In the genomic region with DNA sequence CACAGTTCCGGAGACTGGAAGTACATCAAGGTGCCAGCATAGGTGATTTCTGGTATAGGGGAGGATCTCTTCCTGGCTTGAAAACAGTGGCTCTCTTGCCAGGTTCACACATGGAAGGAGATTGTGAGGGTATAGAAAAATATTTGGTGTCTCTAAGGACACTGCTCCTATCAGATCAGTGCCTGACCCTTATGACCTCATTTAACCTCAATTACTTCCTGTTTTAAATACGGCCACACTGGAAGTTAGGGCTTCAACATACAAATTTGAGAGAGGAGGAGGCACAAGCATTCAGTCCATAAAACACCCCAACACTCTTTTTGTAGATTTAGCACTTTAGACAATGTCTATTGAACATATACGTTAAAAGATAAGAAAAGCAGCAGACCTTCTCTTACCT, we compare ENCODE assay signal across 2 cellular contexts.
TF ChIP-seq lines count a peak whose summit lies in the region.

No MANE protein-coding gene starts in this region.

TF ChIP-seq in IMR-90, 13 proteins besides CTCF, POLR2A, EP300 and RAD21 (continued from another document):
- no peak for TF ChIP-seq MXI1 (IDR thresholded peaks at IDR 0.05; ENCODE audit: borderline replicate concordance, low read depth, low read length)

TF ChIP-seq in GM23338, 12 proteins besides CTCF, POLR2A, EP300 and RAD21 (continued from another document):
- TF ChIP-seq, protein P1, sequence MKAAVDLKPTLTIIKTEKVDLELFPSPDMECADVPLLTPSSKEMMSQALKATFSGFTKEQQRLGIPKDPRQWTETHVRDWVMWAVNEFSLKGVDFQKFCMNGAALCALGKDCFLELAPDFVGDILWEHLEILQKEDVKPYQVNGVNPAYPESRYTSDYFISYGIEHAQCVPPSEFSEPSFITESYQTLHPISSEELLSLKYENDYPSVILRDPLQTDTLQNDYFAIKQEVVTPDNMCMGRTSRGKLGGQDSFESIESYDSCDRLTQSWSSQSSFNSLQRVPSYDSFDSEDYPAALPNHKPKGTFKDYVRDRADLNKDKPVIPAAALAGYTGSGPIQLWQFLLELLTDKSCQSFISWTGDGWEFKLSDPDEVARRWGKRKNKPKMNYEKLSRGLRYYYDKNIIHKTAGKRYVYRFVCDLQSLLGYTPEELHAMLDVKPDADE (IDR thresholded peaks at IDR 0.05): no peak
- TF ChIP-seq EZH2phosphoT487 (IDR thresholded peaks at IDR 0.05; ENCODE audit: unreplicated experiment): no peak
- no peak for TF ChIP-seq ZNF114 (CRISPR knock-in tag; IDR thresholded peaks at IDR 0.05)
- TF ChIP-seq, protein P2, sequence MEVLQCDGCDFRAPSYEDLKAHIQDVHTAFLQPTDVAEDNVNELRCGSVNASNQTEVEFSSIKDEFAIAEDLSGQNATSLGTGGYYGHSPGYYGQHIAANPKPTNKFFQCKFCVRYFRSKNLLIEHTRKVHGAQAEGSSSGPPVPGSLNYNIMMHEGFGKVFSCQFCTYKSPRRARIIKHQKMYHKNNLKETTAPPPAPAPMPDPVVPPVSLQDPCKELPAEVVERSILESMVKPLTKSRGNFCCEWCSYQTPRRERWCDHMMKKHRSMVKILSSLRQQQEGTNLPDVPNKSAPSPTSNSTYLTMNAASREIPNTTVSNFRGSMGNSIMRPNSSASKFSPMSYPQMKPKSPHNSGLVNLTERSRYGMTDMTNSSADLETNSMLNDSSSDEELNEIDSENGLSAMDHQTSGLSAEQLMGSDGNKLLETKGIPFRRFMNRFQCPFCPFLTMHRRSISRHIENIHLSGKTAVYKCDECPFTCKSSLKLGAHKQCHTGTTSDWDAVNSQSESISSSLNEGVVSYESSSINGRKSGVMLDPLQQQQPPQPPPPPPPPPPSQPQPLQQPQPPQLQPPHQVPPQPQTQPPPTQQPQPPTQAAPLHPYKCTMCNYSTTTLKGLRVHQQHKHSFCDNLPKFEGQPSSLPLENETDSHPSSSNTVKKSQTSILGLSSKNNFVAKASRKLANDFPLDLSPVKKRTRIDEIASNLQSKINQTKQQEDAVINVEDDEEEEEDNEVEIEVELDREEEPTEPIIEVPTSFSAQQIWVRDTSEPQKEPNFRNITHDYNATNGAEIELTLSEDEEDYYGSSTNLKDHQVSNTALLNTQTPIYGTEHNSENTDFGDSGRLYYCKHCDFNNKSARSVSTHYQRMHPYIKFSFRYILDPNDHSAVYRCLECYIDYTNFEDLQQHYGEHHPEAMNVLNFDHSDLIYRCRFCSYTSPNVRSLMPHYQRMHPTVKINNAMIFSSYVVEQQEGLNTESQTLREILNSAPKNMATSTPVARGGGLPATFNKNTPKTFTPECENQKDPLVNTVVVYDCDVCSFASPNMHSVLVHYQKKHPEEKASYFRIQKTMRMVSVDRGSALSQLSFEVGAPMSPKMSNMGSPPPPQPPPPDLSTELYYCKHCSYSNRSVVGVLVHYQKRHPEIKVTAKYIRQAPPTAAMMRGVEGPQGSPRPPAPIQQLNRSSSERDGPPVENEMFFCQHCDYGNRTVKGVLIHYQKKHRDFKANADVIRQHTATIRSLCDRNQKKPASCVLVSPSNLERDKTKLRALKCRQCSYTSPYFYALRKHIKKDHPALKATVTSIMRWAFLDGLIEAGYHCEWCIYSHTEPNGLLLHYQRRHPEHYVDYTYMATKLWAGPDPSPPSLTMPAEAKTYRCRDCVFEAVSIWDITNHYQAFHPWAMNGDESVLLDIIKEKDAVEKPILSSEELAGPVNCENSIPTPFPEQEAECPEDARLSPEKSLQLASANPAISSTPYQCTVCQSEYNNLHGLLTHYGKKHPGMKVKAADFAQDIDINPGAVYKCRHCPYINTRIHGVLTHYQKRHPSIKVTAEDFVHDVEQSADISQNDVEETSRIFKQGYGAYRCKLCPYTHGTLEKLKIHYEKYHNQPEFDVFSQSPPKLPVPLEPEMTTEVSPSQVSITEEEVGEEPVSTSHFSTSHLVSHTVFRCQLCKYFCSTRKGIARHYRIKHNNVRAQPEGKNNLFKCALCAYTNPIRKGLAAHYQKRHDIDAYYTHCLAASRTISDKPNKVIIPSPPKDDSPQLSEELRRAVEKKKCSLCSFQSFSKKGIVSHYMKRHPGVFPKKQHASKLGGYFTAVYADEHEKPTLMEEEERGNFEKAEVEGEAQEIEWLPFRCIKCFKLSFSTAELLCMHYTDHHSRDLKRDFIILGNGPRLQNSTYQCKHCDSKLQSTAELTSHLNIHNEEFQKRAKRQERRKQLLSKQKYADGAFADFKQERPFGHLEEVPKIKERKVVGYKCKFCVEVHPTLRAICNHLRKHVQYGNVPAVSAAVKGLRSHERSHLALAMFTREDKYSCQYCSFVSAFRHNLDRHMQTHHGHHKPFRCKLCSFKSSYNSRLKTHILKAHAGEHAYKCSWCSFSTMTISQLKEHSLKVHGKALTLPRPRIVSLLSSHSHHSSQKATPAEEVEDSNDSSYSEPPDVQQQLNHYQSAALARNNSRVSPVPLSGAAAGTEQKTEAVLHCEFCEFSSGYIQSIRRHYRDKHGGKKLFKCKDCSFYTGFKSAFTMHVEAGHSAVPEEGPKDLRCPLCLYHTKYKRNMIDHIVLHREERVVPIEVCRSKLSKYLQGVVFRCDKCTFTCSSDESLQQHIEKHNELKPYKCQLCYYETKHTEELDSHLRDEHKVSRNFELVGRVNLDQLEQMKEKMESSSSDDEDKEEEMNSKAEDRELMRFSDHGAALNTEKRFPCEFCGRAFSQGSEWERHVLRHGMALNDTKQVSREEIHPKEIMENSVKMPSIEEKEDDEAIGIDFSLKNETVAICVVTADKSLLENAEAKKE (CRISPR knock-in tag; IDR thresholded peaks at IDR 0.05): no peak
- TF ChIP-seq STAT1 (IDR thresholded peaks at IDR 0.05; ENCODE audit: unreplicated experiment): no peak
- TF ChIP-seq ZNF331 (CRISPR knock-in tag; IDR thresholded peaks at IDR 0.05; ENCODE audit: low read depth): no peak
- TF ChIP-seq, protein P3, sequence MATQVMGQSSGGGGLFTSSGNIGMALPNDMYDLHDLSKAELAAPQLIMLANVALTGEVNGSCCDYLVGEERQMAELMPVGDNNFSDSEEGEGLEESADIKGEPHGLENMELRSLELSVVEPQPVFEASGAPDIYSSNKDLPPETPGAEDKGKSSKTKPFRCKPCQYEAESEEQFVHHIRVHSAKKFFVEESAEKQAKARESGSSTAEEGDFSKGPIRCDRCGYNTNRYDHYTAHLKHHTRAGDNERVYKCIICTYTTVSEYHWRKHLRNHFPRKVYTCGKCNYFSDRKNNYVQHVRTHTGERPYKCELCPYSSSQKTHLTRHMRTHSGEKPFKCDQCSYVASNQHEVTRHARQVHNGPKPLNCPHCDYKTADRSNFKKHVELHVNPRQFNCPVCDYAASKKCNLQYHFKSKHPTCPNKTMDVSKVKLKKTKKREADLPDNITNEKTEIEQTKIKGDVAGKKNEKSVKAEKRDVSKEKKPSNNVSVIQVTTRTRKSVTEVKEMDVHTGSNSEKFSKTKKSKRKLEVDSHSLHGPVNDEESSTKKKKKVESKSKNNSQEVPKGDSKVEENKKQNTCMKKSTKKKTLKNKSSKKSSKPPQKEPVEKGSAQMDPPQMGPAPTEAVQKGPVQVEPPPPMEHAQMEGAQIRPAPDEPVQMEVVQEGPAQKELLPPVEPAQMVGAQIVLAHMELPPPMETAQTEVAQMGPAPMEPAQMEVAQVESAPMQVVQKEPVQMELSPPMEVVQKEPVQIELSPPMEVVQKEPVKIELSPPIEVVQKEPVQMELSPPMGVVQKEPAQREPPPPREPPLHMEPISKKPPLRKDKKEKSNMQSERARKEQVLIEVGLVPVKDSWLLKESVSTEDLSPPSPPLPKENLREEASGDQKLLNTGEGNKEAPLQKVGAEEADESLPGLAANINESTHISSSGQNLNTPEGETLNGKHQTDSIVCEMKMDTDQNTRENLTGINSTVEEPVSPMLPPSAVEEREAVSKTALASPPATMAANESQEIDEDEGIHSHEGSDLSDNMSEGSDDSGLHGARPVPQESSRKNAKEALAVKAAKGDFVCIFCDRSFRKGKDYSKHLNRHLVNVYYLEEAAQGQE (IDR thresholded peaks at IDR 0.05; ENCODE audit: unreplicated experiment): no peak
- no peak for TF ChIP-seq POLR2AphosphoS5 (IDR thresholded peaks at IDR 0.05; ENCODE audit: low read depth)
- TF ChIP-seq EZH2 (IDR thresholded peaks at IDR 0.05; ENCODE audit: low read depth, unreplicated experiment): no peak
- no peak for TF ChIP-seq NANOG (IDR thresholded peaks at IDR 0.05; ENCODE audit: borderline replicate concordance)
- no peak for TF ChIP-seq JUNB (IDR thresholded peaks at IDR 0.05; ENCODE audit: unreplicated experiment)
